Comparison of ENCODE assay signal across 2 cellular contexts in genomic region chr20:50714426-50714825, GRCh38.
TF ChIP-seq lines count a peak whose summit lies in the region.

No MANE protein-coding gene starts in this region.

TF ChIP-seq in K562, 482 proteins besides CTCF, POLR2A, EP300 and RAD21:
- TF ChIP-seq ZBTB11 (CRISPR knock-in tag; IDR thresholded peaks at IDR 0.05) (peak in 1 of 3 experiments; percentile 74; a peak in 2 of 6 replicates), EWSR1 (IDR thresholded peaks at IDR 0.05; ENCODE audit: borderline replicate concordance, low read depth, partially characterized antibody) (peak; percentile 51)

TF ChIP-seq in HepG2, 621 proteins besides CTCF, POLR2A, EP300 and RAD21:
- 0 out of 2 replicates have a peak, but pooled peaks have one; percentile 17 for TF ChIP-seq ZNF687 (CRISPR knock-in tag; IDR thresholded peaks at IDR 0.05)
TF ChIP-seq in HepG2: peak in this region for 1; not testable (repeated sequence) for 620.
